ENCODE assay signal across 10 cellular contexts in the genomic region with DNA sequence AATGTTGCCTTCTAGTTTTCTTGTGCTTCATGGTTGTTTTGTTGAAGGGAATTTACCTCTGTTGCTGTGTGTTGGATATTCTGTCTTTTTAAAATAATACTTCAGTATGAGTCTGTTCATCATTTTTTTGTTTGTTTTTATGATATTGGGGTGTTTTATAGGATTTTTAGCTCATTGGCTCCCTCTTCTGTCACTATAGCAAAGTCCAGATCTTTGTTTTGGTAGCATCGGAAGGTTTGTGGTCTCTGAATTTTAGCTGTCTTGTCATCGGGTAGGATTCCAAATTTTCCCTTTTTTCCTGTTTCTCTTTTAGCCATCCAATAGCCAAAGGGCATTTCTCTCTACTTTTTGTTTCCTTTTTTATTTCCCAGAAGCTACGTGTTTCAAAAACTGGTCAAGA.
DNase-seq lines count a peak whose midpoint lies in the region; ATAC-seq, FAIRE-seq and TF ChIP-seq lines count a peak whose summit lies in the region.
"Had no signal": no experiment of that assay in that cellular context is flagged by ENCODE, and none has a peak within 500 bp of the region (broad histone marks: within the 10 kb centered on the region; RNA-seq: fewer than 3 reads in every experiment).

No MANE protein-coding gene starts in this region.

- no peaks in the 10 kb centered on the region for H3K9me2 ChIP-seq in OCI-LY7 (ENCODE audit: insufficient read depth, low read length)

- H4K20me1 ChIP-seq in OCI-LY7 (ENCODE audit: insufficient read depth, low read length) (no peaks in the 10 kb centered on the region), endothelial cell of umbilical vein (replicated peaks; ENCODE audit: control insufficient read depth, extremely low read depth, insufficient read depth, low read length) (no peaks in the 10 kb centered on the region)

- H3K9me1 ChIP-seq in endothelial cell of umbilical vein (replicated peaks; ENCODE audit: control insufficient read depth, extremely low read depth, insufficient read depth, low read length), result no peaks in the 10 kb centered on the region

- ATAC-seq in HG03097 (IDR thresholded peaks at IDR 0.05; ENCODE audit: low FRiP score, unreplicated experiment) (no peak), GM18511 (IDR thresholded peaks at IDR 0.05; ENCODE audit: unreplicated experiment) (no peak)
- ATAC-seq: left cardiac atrium had no signal

- intact Hi-C loops in OCI-LY7 (cut with micrococcal nuclease; ENCODE audit: unreplicated experiment), result no loop called here
- intact Hi-C loops in endothelial cell of umbilical vein (cut with micrococcal nuclease), result loop anchor here (2.0 to 10.0 kb wide), 4 partner anchors 109 to 839 kb away; a partner anchor contains a TSS
- intact Hi-C loops in activated CD4-positive, alpha-beta memory T cell treated with anti-CD3 and anti-CD28 coated beads for 36 hours (cut with micrococcal nuclease), result no loop called here

- H3K79me2 ChIP-seq in OCI-LY7 (ENCODE audit: insufficient read depth, low read depth, low read length) (no peaks in the 10 kb centered on the region; the same call in 1 of the 2 replicates), endothelial cell of umbilical vein (ENCODE audit: control insufficient read depth, insufficient read depth, low read length) (no peaks in the 10 kb centered on the region)

- WGBS in small intestine, 3 donors, result 78 to 89% (median 87%) methylated on average over 3 of the region's 3 CpGs

- H2AFZ ChIP-seq in OCI-LY7 (ENCODE audit: low read length), result no peak overlapping the region
- no peak overlapping the region for H2AFZ ChIP-seq in endothelial cell of umbilical vein (ENCODE audit: low read depth, low read length)

- FAIRE-seq in endothelial cell of umbilical vein (lab: Jason Lieb, UNC) (no peak), small intestine (lab: Jason Lieb, UNC) (no peak)

- DNase-seq in GM10248 (ENCODE audit: extremely low spot score) (no peak), OCI-LY7 (ENCODE audit: low spot score) (no peak), endothelial cell of umbilical vein (ENCODE audit: low read depth, low spot score) (peak; percentile 42), small intestine (no peak)
- no peak for DNase-seq in activated CD4-positive, alpha-beta memory T cell treated with anti-CD3 and anti-CD28 coated beads for 36 hours
- DNase-seq: GOT3, left cardiac atrium had no signal

- CTCF ChIA-PET in GM10248 (lab: Yijun Ruan, JAX), result interaction anchor here (0.7 to 1.7 kb wide), 10 partner anchors 9 to 1026 kb away, joined by 3 to 7 read pairs (median 4); no protein-coding TSS in a partner anchor
- CTCF ChIA-PET in OCI-LY7 (lab: Charles Lee; ENCODE audit: unreplicated experiment), result no interaction called here
- CTCF ChIA-PET in endothelial cell of umbilical vein (lab: Charles Lee), result interaction anchor here (0.6 to 3.8 kb wide), 38 partner anchors 10 to 1655 kb away, joined by 3 to 60 read pairs (median 3); a partner anchor contains a TSS
- CTCF ChIA-PET in activated CD4-positive, alpha-beta memory T cell treated with anti-CD3 and anti-CD28 coated beads for 36 hours (lab: Charles Lee), result interaction anchor here (1.6 kb wide), 1 partner anchor 112 kb away, joined by 3 read pairs; no protein-coding TSS in a partner anchor

- H3K27ac ChIP-seq in 22Rv1, result no peak overlapping the region
- no peak overlapping the region for H3K27ac ChIP-seq in OCI-LY7 (ENCODE audit: low read depth, low read length, poor library complexity, severe bottlenecking)
- no peak overlapping the region for H3K27ac ChIP-seq in endothelial cell of umbilical vein (ENCODE audit: insufficient read depth, low read depth, low read length)
- no peak overlapping the region for H3K27ac ChIP-seq in small intestine (ENCODE audit: low read depth in 1 of 2, low read length in 1 of 2)

- H3K4me1 ChIP-seq in OCI-LY7 (ENCODE audit: insufficient read depth, low read length, poor library complexity, severe bottlenecking), result no peaks in the 10 kb centered on the region
- no peaks in the 10 kb centered on the region for H3K4me1 ChIP-seq in endothelial cell of umbilical vein (ENCODE audit: control insufficient read depth, extremely low read depth, insufficient read depth, low read length)
- no peaks in the 10 kb centered on the region for H3K4me1 ChIP-seq in small intestine (ENCODE audit: control insufficient read depth in 2 of 2, insufficient read depth in 1 of 2, low read depth in 1 of 2, low read length in 1 of 2)

- H3K4me2 ChIP-seq in OCI-LY7 (ENCODE audit: low read length) (no peak overlapping the region), endothelial cell of umbilical vein (ENCODE audit: insufficient read depth, low read length) (no peak overlapping the region)

- no peak overlapping the region for H3K9ac ChIP-seq in endothelial cell of umbilical vein (replicated peaks; ENCODE audit: extremely low read depth, insufficient read depth, low read length)

- TF ChIP-seq POLR2A in endothelial cell of umbilical vein (IDR thresholded peaks at IDR 0.05; ENCODE audit: low read depth, low read length), result no peak

- peak; percentile 37 for TF ChIP-seq CTCF in 22Rv1 (IDR thresholded peaks at IDR 0.05)
- TF ChIP-seq CTCF in GM10248 (IDR thresholded peaks at IDR 0.05; ENCODE audit: control extremely low read depth, extremely low read depth, low read depth, missing control alignments), result peak; percentile 13
- TF ChIP-seq CTCF in OCI-LY7 (conservative IDR thresholded peaks at IDR 0.05; ENCODE audit: low read length), result peak; percentile 78
- peak; percentile 28 to 34 for TF ChIP-seq CTCF in endothelial cell of umbilical vein (IDR thresholded peaks at IDR 0.05; ENCODE audit: extremely low read depth in 1 of 2, insufficient read depth in 1 of 2, low read depth in 1 of 2, low read length in 2 of 2)

- H3K4me1 Mint-ChIP-seq in activated CD4-positive, alpha-beta memory T cell treated with anti-CD3 and anti-CD28 coated beads for 36 hours (ENCODE audit: low read depth), result peaks cover 6% of the 10 kb centered on the region

- H3K27me3 Mint-ChIP-seq in activated CD4-positive, alpha-beta memory T cell treated with anti-CD3 and anti-CD28 coated beads for 36 hours, result no peaks in the 10 kb centered on the region

- H3K9me3 Mint-ChIP-seq in activated CD4-positive, alpha-beta memory T cell treated with anti-CD3 and anti-CD28 coated beads for 36 hours, result peaks cover 39% of the 10 kb centered on the region

- H3K27ac Mint-ChIP-seq in activated CD4-positive, alpha-beta memory T cell treated with anti-CD3 and anti-CD28 coated beads for 36 hours, result no peak overlapping the region

- BruUV-seq in OCI-LY7 (replicated peaks; lab: Mats Ljungman, UMichigan) (no TSS peak), endothelial cell of umbilical vein (replicated peaks; lab: Mats Ljungman, UMichigan) (no TSS peak)

- H3K9me3 ChIP-seq in OCI-LY7 (ENCODE audit: low read length) (peaks cover 13% of the 10 kb centered on the region; the same call in 1 of the 2 replicates), endothelial cell of umbilical vein (replicated peaks; ENCODE audit: control insufficient read depth, insufficient read depth, low read length) (no peaks in the 10 kb centered on the region), small intestine (ENCODE audit: control insufficient read depth, low read depth) (no peaks in the 10 kb centered on the region)

- dilution Hi-C loops in endothelial cell of umbilical vein (cut with MboI; ENCODE audit: extremely low pct_ligation_motif_present, low sequenced_read_pairs), result no loop called here

- POLR2A ChIA-PET in GM10248 (lab: Yijun Ruan, JAX) (no interaction called here), OCI-LY7 (lab: Charles Lee) (interaction anchor here (0.7 kb wide), 1 partner anchor 18 kb away, joined by 4 read pairs; no protein-coding TSS in a partner anchor), endothelial cell of umbilical vein (lab: Charles Lee) (no interaction called here)
- POLR2A ChIA-PET in activated CD4-positive, alpha-beta memory T cell treated with anti-CD3 and anti-CD28 coated beads for 36 hours (lab: Charles Lee), result no interaction called here

- H3K4me3 ChIP-seq in OCI-LY7 (ENCODE audit: low read depth, low read length, poor library complexity, severe bottlenecking) (no peak overlapping the region), endothelial cell of umbilical vein (replicated peaks in 1 of 3; ENCODE audit: insufficient read depth in 1 of 3, low read depth in 1 of 3, low read length in 3 of 3) (no peak overlapping the region), small intestine (ENCODE audit: low read depth in 1 of 2, low read length in 2 of 2) (no peak overlapping the region)

- H3K36me3 ChIP-seq in OCI-LY7 (ENCODE audit: insufficient read depth, low read length) (peaks cover 6% of the 10 kb centered on the region; the same call in 1 of the 2 replicates), endothelial cell of umbilical vein (ENCODE audit: control insufficient read depth in 2 of 2, extremely low read depth in 1 of 2, insufficient read depth in 2 of 2, low read length in 2 of 2) (no peaks in the 10 kb centered on the region), small intestine (ENCODE audit: control insufficient read depth in 2 of 2, insufficient read depth in 2 of 2, low read length in 2 of 2) (no peaks in the 10 kb centered on the region)

- H3K27me3 ChIP-seq in endothelial cell of umbilical vein (ENCODE audit: control insufficient read depth in 2 of 2, insufficient read depth in 2 of 2, low read length in 2 of 2) (no peaks in the 10 kb centered on the region), small intestine (ENCODE audit: control insufficient read depth in 2 of 2, insufficient read depth in 2 of 2, low read length in 2 of 2) (no peaks in the 10 kb centered on the region)

- H3K4me3 Mint-ChIP-seq in activated CD4-positive, alpha-beta memory T cell treated with anti-CD3 and anti-CD28 coated beads for 36 hours, result no peak overlapping the region

- H3K36me3 Mint-ChIP-seq in activated CD4-positive, alpha-beta memory T cell treated with anti-CD3 and anti-CD28 coated beads for 36 hours, result peaks cover 56% of the 10 kb centered on the region

TF ChIP-seq in endothelial cell of umbilical vein, 7 proteins besides CTCF, POLR2A, EP300 and RAD21:
- TF ChIP-seq MYC (IDR thresholded peaks at IDR 0.05; ENCODE audit: low read depth, low read length), result no peak
- TF ChIP-seq FOS (IDR thresholded peaks at IDR 0.05; ENCODE audit: borderline replicate concordance, insufficient read depth, low read length), result no peak
- TF ChIP-seq JUN (IDR thresholded peaks at IDR 0.05; ENCODE audit: borderline replicate concordance, insufficient read depth, insufficient read length, low read depth), result no peak
- TF ChIP-seq EZH2 (IDR thresholded peaks at IDR 0.05; ENCODE audit: borderline replicate concordance, low read depth, low read length, severe bottlenecking), result no peak

Comparison
In these comparisons a context has a peak if more than half of its experiments do, and no peak if none do; other contexts are left out.
1. CTCF ChIP-seq: peak in every context shown above with its lines; median percentile 78 in OCI-LY7; 37 in 22Rv1; 31 in endothelial cell of umbilical vein; 13 in GM10248.